Comparison of ENCODE assay signal across 35 cellular contexts in genomic region chr2:129892360-129892759, GRCh38.
"Had no signal": no experiment of that assay in that cellular context is flagged by ENCODE, and none has a peak within 500 bp of the region (broad histone marks: within the 10 kb centered on the region; RNA-seq: fewer than 3 reads in every experiment).

No MANE protein-coding gene starts in this region.

- H3K36me3 Mint-ChIP-seq: activated CD4-positive, alpha-beta memory T cell treated with anti-CD3 and anti-CD28 coated beads for 36 hours; activated naive CD4-positive, alpha-beta T cell treated with anti-CD3 and anti-CD28 coated beads, Interleukin-2, amount 50 U/mL, for 72 hours had no signal

- H3K4me3 ChIP-seq: adrenal gland, body of pancreas, breast epithelium had no signal

- H3K4me1 ChIP-seq: adrenal gland, breast epithelium had no signal

- H3K27ac ChIP-seq: adrenal gland, body of pancreas, breast epithelium, KMS-11, RWPE1, VCaP had no signal

- H3K36me3 ChIP-seq: adrenal gland, breast epithelium had no signal

- ATAC-seq: activated naive CD4-positive, alpha-beta T cell treated with anti-CD3 and anti-CD28 coated beads, Interleukin-2, amount 50 U/mL, for 72 hours; activated T-cell treated with anti-CD3 and anti-CD28 coated beads, Interleukin-2, amount 50 U/mL, for 4 hours; body of pancreas; PC-3; Right ventricle myocardium inferior had no signal

- H3K9me3 Mint-ChIP-seq: activated B cell treated with CpG ODN at 0.5 μM for 24 hours; activated CD4-positive, alpha-beta memory T cell treated with anti-CD3 and anti-CD28 coated beads for 36 hours; activated naive CD4-positive, alpha-beta T cell treated with anti-CD3 and anti-CD28 coated beads for 36 hours; activated naive CD4-positive, alpha-beta T cell treated with anti-CD3 and anti-CD28 coated beads, Interleukin-2, amount 50 U/mL, for 72 hours; activated T-cell treated with anti-CD3 and anti-CD28 coated beads, Interleukin-2, amount 50 U/mL, for 4 hours; activated T-helper 1 cell treated with anti-CD3 and anti-CD28 coated beads, Interleukin-12 subunit alpha, Interleukin-12 subunit beta, Interleukin-2, Interleukin-4 antibody, amounts not matched to agents 30 ng/mL and 10 ng/mL and 1 ng/mL, durations not matched to agents 14 hours and 24 hours and 36 hours had no signal

- H3K27ac Mint-ChIP-seq: activated B cell treated with CpG ODN at 0.5 μM for 24 hours; activated CD4-positive, alpha-beta memory T cell treated with anti-CD3 and anti-CD28 coated beads for 36 hours; activated naive CD4-positive, alpha-beta T cell treated with anti-CD3 and anti-CD28 coated beads for 36 hours; activated naive CD4-positive, alpha-beta T cell treated with anti-CD3 and anti-CD28 coated beads, Interleukin-2, amount 50 U/mL, for 72 hours; activated T-helper 1 cell treated with anti-CD3 and anti-CD28 coated beads, Interleukin-12 subunit alpha, Interleukin-12 subunit beta, Interleukin-2, Interleukin-4 antibody, amounts not matched to agents 30 ng/mL and 10 ng/mL and 1 ng/mL, durations not matched to agents 14 hours and 24 hours and 36 hours had no signal

- H3K4me1 Mint-ChIP-seq: activated B cell treated with CpG ODN at 0.5 μM for 24 hours had no signal

- H3K4me2 ChIP-seq: KMS-11 had no signal

- H3K4me3 Mint-ChIP-seq: activated B cell treated with CpG ODN at 0.5 μM for 24 hours; activated CD4-positive, alpha-beta memory T cell treated with anti-CD3 and anti-CD28 coated beads for 36 hours; activated naive CD4-positive, alpha-beta T cell treated with anti-CD3 and anti-CD28 coated beads for 36 hours; activated T-cell treated with anti-CD3 and anti-CD28 coated beads, Interleukin-2, amount 50 U/mL, for 4 hours; activated T-helper 1 cell treated with anti-CD3 and anti-CD28 coated beads, Interleukin-12 subunit alpha, Interleukin-12 subunit beta, Interleukin-2, Interleukin-4 antibody, amounts not matched to agents 30 ng/mL and 10 ng/mL and 1 ng/mL, durations not matched to agents 14 hours and 24 hours and 36 hours had no signal

- DNase-seq: activated B cell treated with CpG ODN at 0.5 μM for 24 hours; activated CD4-positive, alpha-beta memory T cell treated with anti-CD3 and anti-CD28 coated beads for 36 hours; activated CD4-positive, alpha-beta T cell treated with anti-CD3 and anti-CD28 coated beads for 4 hours; activated CD4-positive, alpha-beta T cell treated with anti-CD3 and anti-CD28 coated beads, Interleukin-2, amount 50 U/mL, for 1 hour; activated CD4-positive, CD25-positive, alpha-beta regulatory T cell treated with anti-CD3 and anti-CD28 coated beads, Interleukin-2, amount 50 U/mL, for 72 hours; activated CD8-positive, alpha-beta memory T cell treated with anti-CD3 and anti-CD28 coated beads, Interleukin-2, amount 50 U/mL, for 4 hours; activated gamma-delta T cell treated with Interleukin-2 at 50 U/mL for 16 hours; activated naive CD4-positive, alpha-beta T cell treated with anti-CD3 and anti-CD28 coated beads for 36 hours; activated T-cell treated with anti-CD3 and anti-CD28 coated beads for 4 hours; activated T-cell treated with anti-CD3 and anti-CD28 coated beads, Interleukin-2, amount 50 U/mL, for 4 hours; body of pancreas; caudate nucleus; MM.1S; MV-4-11; NCI-H1092; NCI-H1436 treated with DMSO at 0.1 percent for 48 hours; NCI-H1694 treated with DMSO at 0.1 percent for 48 hours; NCI-H2029; NCI-H345; NCI-H524 treated with DMSO at 0.1 percent for 48 hours; NK-92 treated with Interleukin-12 subunit alpha and Interleukin-12 subunit beta, amount 100 ng/mL, for 24 hours; PC-3; SIG-M5; SW 1271; T-helper 1 cell; T-helper 2 cell; T-helper 9 cell had no signal

- H3K9me3 ChIP-seq: adrenal gland, body of pancreas, breast epithelium had no signal

- H3K27me3 ChIP-seq: adrenal gland, body of pancreas had no signal
